9 cellular contexts compared by ENCODE assay signal in genomic region chr13:37640499-37640898, GRCh38. TPM values are rescaled to one million over a fixed set of nuclear protein-coding genes. Genes with fewer than 3 reads are reported as not detected.
DNase-seq lines count a peak whose midpoint lies in the region; ATAC-seq and TF ChIP-seq lines count a peak whose summit lies in the region.
"Had no signal": no experiment of that assay in that cellular context is flagged by ENCODE, and none has a peak within 500 bp of the region (broad histone marks: within the 10 kb centered on the region; RNA-seq: fewer than 3 reads in every experiment).

No MANE protein-coding gene starts in this region.

- no peak overlapping the region for H3K4me3 Mint-ChIP-seq in naive thymus-derived CD4-positive, alpha-beta T cell

- intact Hi-C loops in naive thymus-derived CD4-positive, alpha-beta T cell (cut with micrococcal nuclease) = no loop called here

- no peak for TF ChIP-seq EP300 in gastroesophageal sphincter (IDR thresholded peaks at IDR 0.05)
- no peak for TF ChIP-seq EP300 in suprapubic skin (IDR thresholded peaks at IDR 0.05)

- H3K27ac ChIP-seq in gastroesophageal sphincter (no peak overlapping the region), suprapubic skin (no peak overlapping the region)
- H3K27ac ChIP-seq in naive thymus-derived CD4-positive, alpha-beta T cell (ENCODE audit: low read depth, low read length) = no peak overlapping the region

- in situ Hi-C loops in KBM-7 (cut with MboI; ENCODE audit: low pct_unique_long_range_greater_than_20kb, low sequenced_read_pairs) = no loop called here

- peaks cover 0 to 5% (median 0%) of the 10 kb centered on the region in 11 donors for H3K9me3 Mint-ChIP-seq in naive thymus-derived CD4-positive, alpha-beta T cell

- no peaks in the 10 kb centered on the region for H3K27me3 ChIP-seq in kidney epithelial cell (ENCODE audit: control insufficient read depth, insufficient read depth, low read length)
- no peaks in the 10 kb centered on the region for H3K27me3 ChIP-seq in gastroesophageal sphincter
- no peaks in the 10 kb centered on the region for H3K27me3 ChIP-seq in naive thymus-derived CD4-positive, alpha-beta T cell (ENCODE audit: control insufficient read depth in 2 of 2, insufficient read depth in 2 of 2, low read length in 2 of 2)
- H3K27me3 ChIP-seq in suprapubic skin = no peaks in the 10 kb centered on the region

- WGBS in gastroesophageal sphincter (ENCODE audit: low coverage in 1 of 2), 2 donors = 10 to 15% methylated on average over 2 of the region's 2 CpGs
- 25% methylated on average over 2 of the region's 2 CpGs for WGBS in suprapubic skin

- TF ChIP-seq POLR2A in gastroesophageal sphincter (IDR thresholded peaks at IDR 0.05) = no peak
- no peak for TF ChIP-seq POLR2A in suprapubic skin (IDR thresholded peaks at IDR 0.05)

- no peaks in the 10 kb centered on the region for H3K4me1 Mint-ChIP-seq in naive thymus-derived CD4-positive, alpha-beta T cell

- H3K9me3 ChIP-seq in gastroesophageal sphincter (no peaks in the 10 kb centered on the region), suprapubic skin (no peaks in the 10 kb centered on the region)
- no peaks in the 10 kb centered on the region for H3K9me3 ChIP-seq in naive thymus-derived CD4-positive, alpha-beta T cell (ENCODE audit: control insufficient read depth in 2 of 3, low read length in 3 of 3)

- no peak overlapping the region for H3K27ac Mint-ChIP-seq in naive thymus-derived CD4-positive, alpha-beta T cell

- H3K27me3 Mint-ChIP-seq in naive thymus-derived CD4-positive, alpha-beta T cell = no peaks in the 10 kb centered on the region

- DNase-seq in AG10803 (ENCODE audit: low read depth) (peak; percentile 81), KBM-7 (peak; percentile 6), kidney epithelial cell (ENCODE audit: low read depth) (peak; percentile 32), suprapubic skin (ENCODE audit: low spot score in 2 of 2) (no peak)
- DNase-seq in naive thymus-derived CD4-positive, alpha-beta T cell = no peak

- POLR2A ChIA-PET in naive thymus-derived CD4-positive, alpha-beta T cell (lab: Charles Lee) = no interaction called here

- peak; percentile 88 for TF ChIP-seq CTCF in AG10803 (conservative IDR thresholded peaks at IDR 0.05; ENCODE audit: low read length)
- peak; percentile 45 for TF ChIP-seq CTCF in WI38 (IDR thresholded peaks at IDR 0.05; ENCODE audit: low read depth, low read length)
- TF ChIP-seq CTCF in kidney epithelial cell (IDR thresholded peaks at IDR 0.05; ENCODE audit: insufficient read depth, low read length, poor library complexity, severe bottlenecking) = peak; percentile 58
- TF ChIP-seq CTCF in gastroesophageal sphincter (IDR thresholded peaks at IDR 0.05) = peak in 2 of 4 experiments; percentile 25
- TF ChIP-seq CTCF in suprapubic skin (IDR thresholded peaks at IDR 0.05) = no peak

- ATAC-seq in GM19397 (IDR thresholded peaks at IDR 0.05; ENCODE audit: unreplicated experiment) (no peak), gastroesophageal sphincter (no peak)
- no peak for ATAC-seq in naive thymus-derived CD4-positive, alpha-beta T cell

- H3K36me3 Mint-ChIP-seq in naive thymus-derived CD4-positive, alpha-beta T cell = no peaks in the 10 kb centered on the region

- H3K4me3 ChIP-seq in AG10803 (ENCODE audit: low read length) = no peak overlapping the region
- no peak overlapping the region for H3K4me3 ChIP-seq in WI38 (ENCODE audit: low read depth, low read length)
- no peak overlapping the region for H3K4me3 ChIP-seq in kidney epithelial cell (ENCODE audit: low read depth, low read length)
- H3K4me3 ChIP-seq in gastroesophageal sphincter = no peak overlapping the region
- H3K4me3 ChIP-seq in naive thymus-derived CD4-positive, alpha-beta T cell (ENCODE audit: low read length) = no peak overlapping the region
- no peak overlapping the region for H3K4me3 ChIP-seq in suprapubic skin

- H3K4me1 ChIP-seq in gastroesophageal sphincter (no peaks in the 10 kb centered on the region), suprapubic skin (no peaks in the 10 kb centered on the region)
- no peaks in the 10 kb centered on the region for H3K4me1 ChIP-seq in naive thymus-derived CD4-positive, alpha-beta T cell (ENCODE audit: control insufficient read depth in 2 of 2, insufficient read depth in 2 of 2, low read length in 2 of 2)

- no peaks in the 10 kb centered on the region for H3K36me3 ChIP-seq in kidney epithelial cell (ENCODE audit: control insufficient read depth, insufficient read depth, low read length)
- H3K36me3 ChIP-seq in gastroesophageal sphincter = no peaks in the 10 kb centered on the region
- no peaks in the 10 kb centered on the region for H3K36me3 ChIP-seq in naive thymus-derived CD4-positive, alpha-beta T cell (ENCODE audit: control insufficient read depth in 2 of 3, insufficient read depth in 3 of 3, low read length in 3 of 3)
- no peaks in the 10 kb centered on the region for H3K36me3 ChIP-seq in suprapubic skin

- CTCF ChIA-PET in naive thymus-derived CD4-positive, alpha-beta T cell (lab: Charles Lee) = no interaction called here

RNA-seq across cellular contexts. Expression of gene POSTN, which starts 41.9 kb away (rescaled TPM):
- total RNA-seq in kidney epithelial cell (16.4 and 22.2 TPM in 2 replicates), gastroesophageal sphincter (100 to 1,000 TPM in 1 of 4 donors, 10 to 100 TPM in 3; 19.0 to 119 (median 55.2) TPM), suprapubic skin (100 to 1,000 TPM; 124 to 351 (median 232) TPM)
- total RNA-seq in naive thymus-derived CD4-positive, alpha-beta T cell = not detected
- polyA plus RNA-seq in naive thymus-derived CD4-positive, alpha-beta T cell = not detected
- total RNA-seq: T-helper 2 cell treated with Interferon-gamma antibody and Interleukin-4, amounts not matched to agents 100 ng/mL and 5 ng/mL, for 36 hours had no signal

Comparison
In these comparisons a context has a peak if more than half of its experiments do, and no peak if none do; other contexts are left out.
1. DNase-seq: peak in AG10803 (single experiment), KBM-7 (single experiment) and kidney epithelial cell (single experiment); none in naive thymus-derived CD4-positive, alpha-beta T cell (0 of 9) and suprapubic skin (0 of 2).
2. CTCF ChIP-seq: peak in AG10803 (single experiment), WI38 (single experiment) and kidney epithelial cell (single experiment); none in suprapubic skin (0 of 2).
3. RNA of gene POSTN, which starts 41.9 kb away (total RNA-seq): 124 to 351 TPM in suprapubic skin, 19.0 to 119 TPM in gastroesophageal sphincter and 16.4 to 22.2 TPM in kidney epithelial cell; not detected in naive thymus-derived CD4-positive, alpha-beta T cell; every median in the first group is over 10 times any median in the second.